1 cellular context compared by ENCODE assay signal in the genomic region with DNA sequence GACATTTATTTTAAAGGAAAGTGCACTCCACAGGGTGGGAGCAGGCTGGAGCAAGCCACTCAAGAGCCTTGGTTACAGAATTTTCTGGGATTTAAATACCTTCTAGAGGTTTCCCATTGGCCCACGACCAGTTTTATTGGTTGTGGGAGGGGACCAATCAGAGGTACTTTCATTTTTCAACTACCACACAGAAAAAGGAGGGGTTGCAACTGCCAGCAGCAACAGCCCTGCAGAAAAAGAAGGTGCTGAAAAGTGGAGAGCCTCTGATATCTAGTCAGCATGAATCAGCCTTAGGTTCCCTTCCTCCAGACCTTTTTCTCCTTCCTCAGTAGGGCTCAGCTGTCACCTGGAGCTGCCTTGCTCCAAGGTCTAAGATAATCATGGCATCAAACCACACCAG.
TF ChIP-seq lines count a peak whose summit lies in the region.

No MANE protein-coding gene starts in this region.

TF ChIP-seq in GM23338, 12 proteins besides CTCF, POLR2A, EP300 and RAD21 (continued from another document):
- TF ChIP-seq EZH2phosphoT487 (IDR thresholded peaks at IDR 0.05; ENCODE audit: unreplicated experiment), result no peak
- no peak for TF ChIP-seq POLR2AphosphoS5 (IDR thresholded peaks at IDR 0.05; ENCODE audit: low read depth)
- TF ChIP-seq, protein P1, sequence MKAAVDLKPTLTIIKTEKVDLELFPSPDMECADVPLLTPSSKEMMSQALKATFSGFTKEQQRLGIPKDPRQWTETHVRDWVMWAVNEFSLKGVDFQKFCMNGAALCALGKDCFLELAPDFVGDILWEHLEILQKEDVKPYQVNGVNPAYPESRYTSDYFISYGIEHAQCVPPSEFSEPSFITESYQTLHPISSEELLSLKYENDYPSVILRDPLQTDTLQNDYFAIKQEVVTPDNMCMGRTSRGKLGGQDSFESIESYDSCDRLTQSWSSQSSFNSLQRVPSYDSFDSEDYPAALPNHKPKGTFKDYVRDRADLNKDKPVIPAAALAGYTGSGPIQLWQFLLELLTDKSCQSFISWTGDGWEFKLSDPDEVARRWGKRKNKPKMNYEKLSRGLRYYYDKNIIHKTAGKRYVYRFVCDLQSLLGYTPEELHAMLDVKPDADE (IDR thresholded peaks at IDR 0.05), result no peak
- TF ChIP-seq, protein P2, sequence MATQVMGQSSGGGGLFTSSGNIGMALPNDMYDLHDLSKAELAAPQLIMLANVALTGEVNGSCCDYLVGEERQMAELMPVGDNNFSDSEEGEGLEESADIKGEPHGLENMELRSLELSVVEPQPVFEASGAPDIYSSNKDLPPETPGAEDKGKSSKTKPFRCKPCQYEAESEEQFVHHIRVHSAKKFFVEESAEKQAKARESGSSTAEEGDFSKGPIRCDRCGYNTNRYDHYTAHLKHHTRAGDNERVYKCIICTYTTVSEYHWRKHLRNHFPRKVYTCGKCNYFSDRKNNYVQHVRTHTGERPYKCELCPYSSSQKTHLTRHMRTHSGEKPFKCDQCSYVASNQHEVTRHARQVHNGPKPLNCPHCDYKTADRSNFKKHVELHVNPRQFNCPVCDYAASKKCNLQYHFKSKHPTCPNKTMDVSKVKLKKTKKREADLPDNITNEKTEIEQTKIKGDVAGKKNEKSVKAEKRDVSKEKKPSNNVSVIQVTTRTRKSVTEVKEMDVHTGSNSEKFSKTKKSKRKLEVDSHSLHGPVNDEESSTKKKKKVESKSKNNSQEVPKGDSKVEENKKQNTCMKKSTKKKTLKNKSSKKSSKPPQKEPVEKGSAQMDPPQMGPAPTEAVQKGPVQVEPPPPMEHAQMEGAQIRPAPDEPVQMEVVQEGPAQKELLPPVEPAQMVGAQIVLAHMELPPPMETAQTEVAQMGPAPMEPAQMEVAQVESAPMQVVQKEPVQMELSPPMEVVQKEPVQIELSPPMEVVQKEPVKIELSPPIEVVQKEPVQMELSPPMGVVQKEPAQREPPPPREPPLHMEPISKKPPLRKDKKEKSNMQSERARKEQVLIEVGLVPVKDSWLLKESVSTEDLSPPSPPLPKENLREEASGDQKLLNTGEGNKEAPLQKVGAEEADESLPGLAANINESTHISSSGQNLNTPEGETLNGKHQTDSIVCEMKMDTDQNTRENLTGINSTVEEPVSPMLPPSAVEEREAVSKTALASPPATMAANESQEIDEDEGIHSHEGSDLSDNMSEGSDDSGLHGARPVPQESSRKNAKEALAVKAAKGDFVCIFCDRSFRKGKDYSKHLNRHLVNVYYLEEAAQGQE (IDR thresholded peaks at IDR 0.05; ENCODE audit: unreplicated experiment), result no peak
